ENCODE assay signal across 9 cellular contexts in genomic region chr11:10414659-10415058, GRCh38. TPM values are rescaled to one million over a fixed set of nuclear protein-coding genes. Genes with fewer than 3 reads are reported as not detected.
DNase-seq lines count a peak whose midpoint lies in the region; ATAC-seq, FAIRE-seq and TF ChIP-seq lines count a peak whose summit lies in the region.
"Had no signal": no experiment of that assay in that cellular context is flagged by ENCODE, and none has a peak within 500 bp of the region (broad histone marks: within the 10 kb centered on the region; RNA-seq: fewer than 3 reads in every experiment).

No MANE protein-coding gene starts in this region.

- H3K4me3 ChIP-seq in Peyer's patch (no peak overlapping the region), esophagus squamous epithelium (no peak overlapping the region), pancreas (no peak overlapping the region)

- DNase-seq in GM04503 (ENCODE audit: low read depth) (peak; percentile 27), Peyer's patch (peak in 1 of 3 donors; percentile 54), esophagus squamous epithelium (lab: John Stamatoyannopoulos, UW) (no peak), pancreas (no peak), NCI-H2081 treated with DMSO at 0.1 percent for 48 hours (lab: John Stamatoyannopoulos, UW) (no peak)
- DNase-seq in effector CD4-positive, alpha-beta T cell: no peak

- peak overlapping the region in 3 of 4 donors; percentile 30 to 80 (median 46) for H3K27ac ChIP-seq in Peyer's patch
- H3K27ac ChIP-seq in esophagus squamous epithelium: peak overlapping the region; percentile 61 to 81 (median 73)
- no peak overlapping the region for H3K27ac ChIP-seq in pancreas

- TF ChIP-seq POLR2A in Peyer's patch (IDR thresholded peaks at IDR 0.05) (no peak), esophagus squamous epithelium (IDR thresholded peaks at IDR 0.05) (no peak)

- H3K36me3 ChIP-seq in Peyer's patch (no peaks in the 10 kb centered on the region), esophagus squamous epithelium (no peaks in the 10 kb centered on the region), pancreas (no peaks in the 10 kb centered on the region)

- ATAC-seq in pancreas: peak in 3 of 4 donors; percentile 25 to 84 (median 74)
- ATAC-seq in GM18868 (IDR thresholded peaks at IDR 0.05; ENCODE audit: unreplicated experiment): no peak
- ATAC-seq in HG02623 (IDR thresholded peaks at IDR 0.05; ENCODE audit: unreplicated experiment): no peak

- 62 to 65% methylated on average over 7 to 10 of the region's 10 CpGs for WGBS in esophagus squamous epithelium, 2 donors
- 59 to 63% methylated on average over 10 of the region's 10 CpGs for WGBS in pancreas, 2 donors

- intact Hi-C loops in esophagus squamous epithelium (cut with DNase I) (loop anchor here (10.0 kb wide), 1 partner anchor 70 kb away; no protein-coding TSS in a partner anchor), pancreas (cut with DNase I) (loop anchor here in 1 of 3 donors (5.0 kb wide), 1 partner anchor 318 kb away; no protein-coding TSS in a partner anchor)

- H3K9me3 ChIP-seq in Peyer's patch: no peaks in the 10 kb centered on the region
- H3K9me3 ChIP-seq in esophagus squamous epithelium: no peaks in the 10 kb centered on the region
- no peaks in the 10 kb centered on the region for H3K9me3 ChIP-seq in pancreas

- TF ChIP-seq CTCF in Peyer's patch (IDR thresholded peaks at IDR 0.05) (no peak), esophagus squamous epithelium (IDR thresholded peaks at IDR 0.05) (no peak), pancreas (IDR thresholded peaks at IDR 0.05) (no peak)

- H3K27me3 ChIP-seq in Peyer's patch (no peaks in the 10 kb centered on the region), esophagus squamous epithelium (no peaks in the 10 kb centered on the region), pancreas (no peaks in the 10 kb centered on the region)

- peaks cover 0 to 8% (median 4%) of the 10 kb centered on the region in 4 donors for H3K4me1 ChIP-seq in Peyer's patch
- peaks cover 0 to 55% (median 6%) of the 10 kb centered on the region in 3 donors for H3K4me1 ChIP-seq in esophagus squamous epithelium
- no peaks in the 10 kb centered on the region for H3K4me1 ChIP-seq in pancreas

- no peak for FAIRE-seq in pancreas (lab: Jason Lieb, UNC)
- FAIRE-seq: GM18507 had no signal

RNA-seq across cellular contexts. Expression of gene AMPD3, which starts 40.4 kb away (rescaled TPM):
- 10 to 100 TPM; 12.4 to 28.9 (median 17.6) TPM for total RNA-seq in Peyer's patch
- 10 to 100 TPM in 2 of 4 donors, 1 to 10 TPM in 2; 8.7 to 15.2 (median 9.8) TPM for total RNA-seq in esophagus squamous epithelium
- 1 to 10 TPM; 2.7 to 10.0 (median 3.7) TPM for total RNA-seq in pancreas
- polyA plus RNA-seq in pancreas: 1 to 10 TPM; 3.0 to 5.6 TPM

Comparison
In these comparisons a context has a peak if more than half of its experiments do, and no peak if none do; other contexts are left out.
1. H3K27ac ChIP-seq: peak in Peyer's patch (3 of 4) and esophagus squamous epithelium (4 of 4); none in pancreas (0 of 4).
2. ATAC-seq: peak in pancreas (3 of 4); none in GM18868 (single experiment) and HG02623 (single experiment).